1 cellular context compared by ENCODE assay signal in the genomic region with DNA sequence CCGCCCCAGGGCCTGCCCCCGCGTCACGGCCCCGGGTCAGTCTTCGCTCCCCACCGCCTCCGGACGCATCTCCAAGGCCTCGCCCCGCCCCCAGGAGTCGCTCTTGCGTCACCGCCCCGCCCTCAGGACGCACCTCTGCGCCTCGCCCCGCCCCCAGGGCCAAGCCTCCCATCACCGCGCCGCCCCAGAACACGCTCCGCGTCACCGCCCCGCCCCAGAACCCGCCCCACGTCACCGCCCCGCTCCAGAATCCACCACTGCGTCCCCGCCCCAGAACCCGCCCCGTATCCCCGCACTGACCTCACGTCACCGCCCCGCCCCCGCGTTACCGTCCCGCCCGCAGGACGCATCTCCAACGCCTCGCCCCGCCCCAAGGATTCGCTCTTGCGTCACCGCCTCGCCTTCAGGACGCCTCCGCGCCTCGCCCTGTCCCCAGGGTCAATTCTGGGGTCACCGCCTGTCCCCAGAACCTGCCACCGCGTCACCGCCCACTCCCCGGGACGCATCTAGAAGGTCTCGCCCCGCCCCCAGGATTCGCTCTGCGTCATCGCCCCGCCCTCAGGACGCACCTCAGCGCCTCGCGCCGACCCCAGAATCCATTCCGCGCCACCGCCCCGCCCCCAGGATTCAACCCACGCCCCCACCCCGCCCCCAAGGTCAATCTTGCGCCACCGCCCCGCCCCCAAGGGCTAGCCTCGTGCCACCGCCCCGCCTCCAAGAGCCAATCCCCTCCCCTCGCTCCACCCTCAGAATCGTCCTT.
TF ChIP-seq lines count a peak whose summit lies in the region.

No MANE protein-coding gene starts in this region.

TF ChIP-seq in HEK293, 187 proteins besides CTCF, POLR2A, EP300 and RAD21 (continued from another document and continues in another):
- TF ChIP-seq, protein P1, sequence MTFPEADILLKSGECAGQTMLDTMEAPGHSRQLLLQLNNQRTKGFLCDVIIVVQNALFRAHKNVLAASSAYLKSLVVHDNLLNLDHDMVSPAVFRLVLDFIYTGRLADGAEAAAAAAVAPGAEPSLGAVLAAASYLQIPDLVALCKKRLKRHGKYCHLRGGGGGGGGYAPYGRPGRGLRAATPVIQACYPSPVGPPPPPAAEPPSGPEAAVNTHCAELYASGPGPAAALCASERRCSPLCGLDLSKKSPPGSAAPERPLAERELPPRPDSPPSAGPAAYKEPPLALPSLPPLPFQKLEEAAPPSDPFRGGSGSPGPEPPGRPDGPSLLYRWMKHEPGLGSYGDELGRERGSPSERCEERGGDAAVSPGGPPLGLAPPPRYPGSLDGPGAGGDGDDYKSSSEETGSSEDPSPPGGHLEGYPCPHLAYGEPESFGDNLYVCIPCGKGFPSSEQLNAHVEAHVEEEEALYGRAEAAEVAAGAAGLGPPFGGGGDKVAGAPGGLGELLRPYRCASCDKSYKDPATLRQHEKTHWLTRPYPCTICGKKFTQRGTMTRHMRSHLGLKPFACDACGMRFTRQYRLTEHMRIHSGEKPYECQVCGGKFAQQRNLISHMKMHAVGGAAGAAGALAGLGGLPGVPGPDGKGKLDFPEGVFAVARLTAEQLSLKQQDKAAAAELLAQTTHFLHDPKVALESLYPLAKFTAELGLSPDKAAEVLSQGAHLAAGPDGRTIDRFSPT (tag by site-specific recombination; IDR thresholded peaks at IDR 0.05): no peak
- TF ChIP-seq ZNF501 (tag by site-specific recombination; IDR thresholded peaks at IDR 0.05) (no peak), ZNF266 (tag by site-specific recombination; IDR thresholded peaks at IDR 0.05; ENCODE audit: low read depth) (no peak), BCL11B (tag by site-specific recombination; IDR thresholded peaks at IDR 0.05; ENCODE audit: low read depth) (peak; percentile 84; the same call in 1 of the 2 replicates), SP7 (tag by site-specific recombination; IDR thresholded peaks at IDR 0.05) (peak; percentile 35; the same call in 1 of the 2 replicates), ZNF621 (tag by site-specific recombination; IDR thresholded peaks at IDR 0.05) (no peak), ZBTB21 (tag by site-specific recombination; IDR thresholded peaks at IDR 0.05) (peak; percentile 95), KLF8 (tag by site-specific recombination; IDR thresholded peaks at IDR 0.05) (peak; percentile 98), ZNF132 (tag by site-specific recombination; IDR thresholded peaks at IDR 0.05; ENCODE audit: borderline replicate concordance) (no peak), ZNF837 (tag by site-specific recombination; IDR thresholded peaks at IDR 0.05) (no peak), EGR2 (tag by site-specific recombination; IDR thresholded peaks at IDR 0.05; ENCODE audit: low read depth) (peak; percentile 92), ZBTB1 (tag by site-specific recombination; IDR thresholded peaks at IDR 0.05) (peak; percentile 96), ZNF140 (tag by site-specific recombination; IDR thresholded peaks at IDR 0.05) (no peak), SALL2 (tag by site-specific recombination; IDR thresholded peaks at IDR 0.05; ENCODE audit: borderline replicate concordance) (no peak), HOXC10 (CRISPR knock-in tag; IDR thresholded peaks at IDR 0.05) (no peak), ZNF701 (tag by site-specific recombination; IDR thresholded peaks at IDR 0.05) (no peak), YY2 (tag by site-specific recombination; IDR thresholded peaks at IDR 0.05) (no peak), ZNF596 (tag by site-specific recombination; IDR thresholded peaks at IDR 0.05) (no peak), KLF1 (tag by site-specific recombination; IDR thresholded peaks at IDR 0.05) (peak; percentile 97), ZNF335 (tag by site-specific recombination; conservative IDR thresholded peaks at IDR 0.05) (no peak), ZNF629 (tag by site-specific recombination; IDR thresholded peaks at IDR 0.05) (peak; percentile 98), ZNF223 (tag by site-specific recombination; IDR thresholded peaks at IDR 0.05) (no peak), KLF10 (tag by site-specific recombination; IDR thresholded peaks at IDR 0.05) (peak; percentile 98), ZFHX2 (tag by site-specific recombination; conservative IDR thresholded peaks at IDR 0.05) (peak; percentile 98), ZNF138 (tag by site-specific recombination; IDR thresholded peaks at IDR 0.05; ENCODE audit: borderline replicate concordance) (no peak), GLIS1 (tag by site-specific recombination; IDR thresholded peaks at IDR 0.05) (no peak), ZNF600 (tag by site-specific recombination; IDR thresholded peaks at IDR 0.05) (no peak), KLF9 (tag by site-specific recombination; IDR thresholded peaks at IDR 0.05; ENCODE audit: low read depth) (peak; percentile 89), ZNF76 (tag by site-specific recombination; IDR thresholded peaks at IDR 0.05; ENCODE audit: borderline replicate concordance, low read depth) (peak; percentile 47; the same call in 1 of the 2 replicates)
- TF ChIP-seq, protein P2, sequence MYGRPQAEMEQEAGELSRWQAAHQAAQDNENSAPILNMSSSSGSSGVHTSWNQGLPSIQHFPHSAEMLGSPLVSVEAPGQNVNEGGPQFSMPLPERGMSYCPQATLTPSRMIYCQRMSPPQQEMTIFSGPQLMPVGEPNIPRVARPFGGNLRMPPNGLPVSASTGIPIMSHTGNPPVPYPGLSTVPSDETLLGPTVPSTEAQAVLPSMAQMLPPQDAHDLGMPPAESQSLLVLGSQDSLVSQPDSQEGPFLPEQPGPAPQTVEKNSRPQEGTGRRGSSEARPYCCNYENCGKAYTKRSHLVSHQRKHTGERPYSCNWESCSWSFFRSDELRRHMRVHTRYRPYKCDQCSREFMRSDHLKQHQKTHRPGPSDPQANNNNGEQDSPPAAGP (tag by site-specific recombination; IDR thresholded peaks at IDR 0.05): peak; percentile 93; the same call in 1 of the 2 replicates
- TF ChIP-seq, protein P3, sequence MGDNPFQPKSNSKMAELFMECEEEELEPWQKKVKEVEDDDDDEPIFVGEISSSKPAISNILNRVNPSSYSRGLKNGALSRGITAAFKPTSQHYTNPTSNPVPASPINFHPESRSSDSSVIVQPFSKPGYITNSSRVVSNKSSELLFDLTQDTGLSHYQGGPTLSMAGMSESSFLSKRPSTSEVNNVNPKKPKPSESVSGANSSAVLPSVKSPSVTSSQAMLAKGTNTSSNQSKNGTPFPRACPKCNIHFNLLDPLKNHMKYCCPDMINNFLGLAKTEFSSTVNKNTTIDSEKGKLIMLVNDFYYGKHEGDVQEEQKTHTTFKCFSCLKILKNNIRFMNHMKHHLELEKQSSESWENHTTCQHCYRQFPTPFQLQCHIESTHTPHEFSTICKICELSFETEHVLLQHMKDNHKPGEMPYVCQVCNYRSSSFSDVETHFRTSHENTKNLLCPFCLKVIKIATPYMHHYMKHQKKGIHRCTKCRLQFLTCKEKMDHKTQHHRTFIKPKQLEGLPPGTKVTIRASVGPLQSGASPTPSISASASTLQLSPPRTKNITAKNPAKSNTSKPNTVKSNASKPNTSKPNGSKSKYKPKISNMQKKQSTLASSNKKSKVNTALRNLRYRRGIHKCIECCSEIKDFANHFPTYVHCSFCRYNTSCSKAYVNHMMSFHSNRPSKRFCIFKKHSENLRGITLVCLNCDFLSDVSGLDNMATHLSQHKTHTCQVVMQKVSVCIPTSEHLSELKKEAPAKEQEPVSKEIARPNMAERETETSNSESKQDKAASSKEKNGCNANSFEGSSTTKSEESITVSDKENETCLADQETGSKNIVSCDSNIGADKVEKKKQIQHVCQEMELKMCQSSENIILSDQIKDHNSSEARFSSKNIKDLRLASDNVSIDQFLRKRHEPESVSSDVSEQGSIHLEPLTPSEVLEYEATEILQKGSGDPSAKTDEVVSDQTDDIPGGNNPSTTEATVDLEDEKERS (tag by site-specific recombination; IDR thresholded peaks at IDR 0.05): no peak
- TF ChIP-seq, protein P4, sequence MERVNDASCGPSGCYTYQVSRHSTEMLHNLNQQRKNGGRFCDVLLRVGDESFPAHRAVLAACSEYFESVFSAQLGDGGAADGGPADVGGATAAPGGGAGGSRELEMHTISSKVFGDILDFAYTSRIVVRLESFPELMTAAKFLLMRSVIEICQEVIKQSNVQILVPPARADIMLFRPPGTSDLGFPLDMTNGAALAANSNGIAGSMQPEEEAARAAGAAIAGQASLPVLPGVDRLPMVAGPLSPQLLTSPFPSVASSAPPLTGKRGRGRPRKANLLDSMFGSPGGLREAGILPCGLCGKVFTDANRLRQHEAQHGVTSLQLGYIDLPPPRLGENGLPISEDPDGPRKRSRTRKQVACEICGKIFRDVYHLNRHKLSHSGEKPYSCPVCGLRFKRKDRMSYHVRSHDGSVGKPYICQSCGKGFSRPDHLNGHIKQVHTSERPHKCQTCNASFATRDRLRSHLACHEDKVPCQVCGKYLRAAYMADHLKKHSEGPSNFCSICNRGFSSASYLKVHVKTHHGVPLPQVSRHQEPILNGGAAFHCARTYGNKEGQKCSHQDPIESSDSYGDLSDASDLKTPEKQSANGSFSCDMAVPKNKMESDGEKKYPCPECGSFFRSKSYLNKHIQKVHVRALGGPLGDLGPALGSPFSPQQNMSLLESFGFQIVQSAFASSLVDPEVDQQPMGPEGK (tag by site-specific recombination; IDR thresholded peaks at IDR 0.05): peak; percentile 62
- TF ChIP-seq, protein P5, sequence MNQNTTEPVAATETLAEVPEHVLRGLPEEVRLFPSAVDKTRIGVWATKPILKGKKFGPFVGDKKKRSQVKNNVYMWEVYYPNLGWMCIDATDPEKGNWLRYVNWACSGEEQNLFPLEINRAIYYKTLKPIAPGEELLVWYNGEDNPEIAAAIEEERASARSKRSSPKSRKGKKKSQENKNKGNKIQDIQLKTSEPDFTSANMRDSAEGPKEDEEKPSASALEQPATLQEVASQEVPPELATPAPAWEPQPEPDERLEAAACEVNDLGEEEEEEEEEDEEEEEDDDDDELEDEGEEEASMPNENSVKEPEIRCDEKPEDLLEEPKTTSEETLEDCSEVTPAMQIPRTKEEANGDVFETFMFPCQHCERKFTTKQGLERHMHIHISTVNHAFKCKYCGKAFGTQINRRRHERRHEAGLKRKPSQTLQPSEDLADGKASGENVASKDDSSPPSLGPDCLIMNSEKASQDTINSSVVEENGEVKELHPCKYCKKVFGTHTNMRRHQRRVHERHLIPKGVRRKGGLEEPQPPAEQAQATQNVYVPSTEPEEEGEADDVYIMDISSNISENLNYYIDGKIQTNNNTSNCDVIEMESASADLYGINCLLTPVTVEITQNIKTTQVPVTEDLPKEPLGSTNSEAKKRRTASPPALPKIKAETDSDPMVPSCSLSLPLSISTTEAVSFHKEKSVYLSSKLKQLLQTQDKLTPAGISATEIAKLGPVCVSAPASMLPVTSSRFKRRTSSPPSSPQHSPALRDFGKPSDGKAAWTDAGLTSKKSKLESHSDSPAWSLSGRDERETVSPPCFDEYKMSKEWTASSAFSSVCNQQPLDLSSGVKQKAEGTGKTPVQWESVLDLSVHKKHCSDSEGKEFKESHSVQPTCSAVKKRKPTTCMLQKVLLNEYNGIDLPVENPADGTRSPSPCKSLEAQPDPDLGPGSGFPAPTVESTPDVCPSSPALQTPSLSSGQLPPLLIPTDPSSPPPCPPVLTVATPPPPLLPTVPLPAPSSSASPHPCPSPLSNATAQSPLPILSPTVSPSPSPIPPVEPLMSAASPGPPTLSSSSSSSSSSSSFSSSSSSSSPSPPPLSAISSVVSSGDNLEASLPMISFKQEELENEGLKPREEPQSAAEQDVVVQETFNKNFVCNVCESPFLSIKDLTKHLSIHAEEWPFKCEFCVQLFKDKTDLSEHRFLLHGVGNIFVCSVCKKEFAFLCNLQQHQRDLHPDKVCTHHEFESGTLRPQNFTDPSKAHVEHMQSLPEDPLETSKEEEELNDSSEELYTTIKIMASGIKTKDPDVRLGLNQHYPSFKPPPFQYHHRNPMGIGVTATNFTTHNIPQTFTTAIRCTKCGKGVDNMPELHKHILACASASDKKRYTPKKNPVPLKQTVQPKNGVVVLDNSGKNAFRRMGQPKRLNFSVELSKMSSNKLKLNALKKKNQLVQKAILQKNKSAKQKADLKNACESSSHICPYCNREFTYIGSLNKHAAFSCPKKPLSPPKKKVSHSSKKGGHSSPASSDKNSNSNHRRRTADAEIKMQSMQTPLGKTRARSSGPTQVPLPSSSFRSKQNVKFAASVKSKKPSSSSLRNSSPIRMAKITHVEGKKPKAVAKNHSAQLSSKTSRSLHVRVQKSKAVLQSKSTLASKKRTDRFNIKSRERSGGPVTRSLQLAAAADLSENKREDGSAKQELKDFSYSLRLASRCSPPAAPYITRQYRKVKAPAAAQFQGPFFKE (tag by site-specific recombination; IDR thresholded peaks at IDR 0.05; ENCODE audit: borderline replicate concordance): no peak
- TF ChIP-seq, protein P6, sequence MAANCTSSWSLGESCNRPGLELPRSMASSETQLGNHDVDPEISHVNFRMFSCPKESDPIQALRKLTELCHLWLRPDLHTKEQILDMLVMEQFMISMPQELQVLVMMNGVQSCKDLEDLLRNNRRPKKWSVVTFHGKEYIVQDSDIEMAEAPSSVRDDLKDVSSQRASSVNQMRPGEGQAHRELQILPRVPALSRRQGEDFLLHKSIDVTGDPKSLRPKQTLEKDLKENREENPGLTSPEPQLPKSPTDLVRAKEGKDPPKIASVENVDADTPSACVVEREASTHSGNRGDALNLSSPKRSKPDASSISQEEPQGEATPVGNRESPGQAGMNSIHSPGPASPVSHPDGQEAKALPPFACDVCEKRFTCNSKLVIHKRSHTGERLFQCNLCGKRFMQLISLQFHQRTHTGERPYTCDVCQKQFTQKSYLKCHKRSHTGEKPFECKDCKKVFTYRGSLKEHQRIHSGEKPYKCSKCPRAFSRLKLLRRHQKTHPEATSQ (tag by site-specific recombination; IDR thresholded peaks at IDR 0.05): no peak
- TF ChIP-seq, protein P7, sequence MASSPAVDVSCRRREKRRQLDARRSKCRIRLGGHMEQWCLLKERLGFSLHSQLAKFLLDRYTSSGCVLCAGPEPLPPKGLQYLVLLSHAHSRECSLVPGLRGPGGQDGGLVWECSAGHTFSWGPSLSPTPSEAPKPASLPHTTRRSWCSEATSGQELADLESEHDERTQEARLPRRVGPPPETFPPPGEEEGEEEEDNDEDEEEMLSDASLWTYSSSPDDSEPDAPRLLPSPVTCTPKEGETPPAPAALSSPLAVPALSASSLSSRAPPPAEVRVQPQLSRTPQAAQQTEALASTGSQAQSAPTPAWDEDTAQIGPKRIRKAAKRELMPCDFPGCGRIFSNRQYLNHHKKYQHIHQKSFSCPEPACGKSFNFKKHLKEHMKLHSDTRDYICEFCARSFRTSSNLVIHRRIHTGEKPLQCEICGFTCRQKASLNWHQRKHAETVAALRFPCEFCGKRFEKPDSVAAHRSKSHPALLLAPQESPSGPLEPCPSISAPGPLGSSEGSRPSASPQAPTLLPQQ (tag by site-specific recombination; IDR thresholded peaks at IDR 0.05): 0 out of 2 replicates have a peak, but pooled peaks have one; percentile 14
- TF ChIP-seq, protein P8, sequence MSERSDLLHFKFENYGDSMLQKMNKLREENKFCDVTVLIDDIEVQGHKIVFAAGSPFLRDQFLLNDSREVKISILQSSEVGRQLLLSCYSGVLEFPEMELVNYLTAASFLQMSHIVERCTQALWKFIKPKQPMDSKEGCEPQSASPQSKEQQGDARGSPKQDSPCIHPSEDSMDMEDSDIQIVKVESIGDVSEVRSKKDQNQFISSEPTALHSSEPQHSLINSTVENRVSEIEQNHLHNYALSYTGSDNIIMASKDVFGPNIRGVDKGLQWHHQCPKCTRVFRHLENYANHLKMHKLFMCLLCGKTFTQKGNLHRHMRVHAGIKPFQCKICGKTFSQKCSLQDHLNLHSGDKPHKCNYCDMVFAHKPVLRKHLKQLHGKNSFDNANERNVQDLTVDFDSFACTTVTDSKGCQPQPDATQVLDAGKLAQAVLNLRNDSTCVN (tag by site-specific recombination; optimal IDR thresholded peaks at IDR 0.05): peak; percentile 38
